ENCODE assay signal across 24 cellular contexts in genomic region chr10:47252093-47252780, GRCh38. TPM values are rescaled to one million over a fixed set of nuclear protein-coding genes. Genes with fewer than 3 reads are reported as not detected.
DNase-seq lines count a peak whose midpoint lies in the region; ATAC-seq and TF ChIP-seq lines count a peak whose summit lies in the region.
"Had no signal": no experiment of that assay in that cellular context is flagged by ENCODE, and none has a peak within 500 bp of the region (broad histone marks: within the 10 kb centered on the region; RNA-seq: fewer than 3 reads in every experiment).

No MANE protein-coding gene starts in this region.

- DNase-seq in Right ventricle myocardium superior = peak; percentile 42
- no peak for DNase-seq in heart right ventricle
- no peak for DNase-seq in T-helper 17 cell
- no peak for DNase-seq in mesenchymal stem cell
- DNase-seq in vagina (ENCODE audit: extremely low spot score in 2 of 2) = peak; percentile 65 to 79
- DNase-seq in GM10266 (ENCODE audit: extremely low spot score) = no peak
- no peak for DNase-seq in DMS153 treated with DMSO at 0.1 percent for 48 hours (lab: John Stamatoyannopoulos, UW; ENCODE audit: unreplicated experiment)
- DNase-seq: C1 segment of cervical spinal cord; CD4-positive, alpha-beta memory T cell; COR-L47; GM23248; H7; KG1; MG63; NCI-H1105 treated with DMSO at 0.1 percent for 48 hours; NCI-H146; NCI-H1930; NCI-H2107; NCI-H446; NCI-H524 treated with DMSO at 0.1 percent for 48 hours; NCI-H82; NK-92 treated with Interleukin-12 subunit alpha and Interleukin-12 subunit beta, amount 100 ng/mL, for 24 hours; PC-3 had no signal

- H3K4me3 ChIP-seq in heart right ventricle = no peak overlapping the region
- no peak overlapping the region for H3K4me3 ChIP-seq in mesenchymal stem cell (ENCODE audit: insufficient read depth in 1 of 2, low read depth in 1 of 2, low read length in 2 of 2)
- H3K4me3 ChIP-seq in vagina = no peak overlapping the region
- H3K4me3 ChIP-seq: GM12878, GM23248, MG63 had no signal

- peak overlapping the region; percentile 11 for H2AK5ac ChIP-seq in mesenchymal stem cell (ENCODE audit: low read length, severe bottlenecking)

- H3K36me3 ChIP-seq in heart right ventricle = no peaks in the 10 kb centered on the region
- no peaks in the 10 kb centered on the region for H3K36me3 ChIP-seq in mesenchymal stem cell (ENCODE audit: control insufficient read depth in 1 of 2, insufficient read depth in 2 of 2, low read depth in 1 of 2, low read length in 2 of 2)
- H3K36me3 ChIP-seq in vagina = no peaks in the 10 kb centered on the region
- H3K36me3 ChIP-seq: MG63 had no signal

- H3K27ac ChIP-seq in heart right ventricle (no peak overlapping the region), mesenchymal stem cell (ENCODE audit: low read length, poor library complexity, severe bottlenecking) (no peak overlapping the region), vagina (no peak overlapping the region)
- H3K27ac ChIP-seq: GM23248 had no signal

- H2BK12ac ChIP-seq in mesenchymal stem cell (ENCODE audit: low read length in 2 of 2) = no peak overlapping the region

- H3K9me3 ChIP-seq in heart right ventricle = no peaks in the 10 kb centered on the region
- no peaks in the 10 kb centered on the region for H3K9me3 ChIP-seq in T-helper 17 cell (ENCODE audit: control insufficient read depth, low read length, poor library complexity, severe bottlenecking)
- H3K9me3 ChIP-seq in mesenchymal stem cell (ENCODE audit: control insufficient read depth, low read length) = no peaks in the 10 kb centered on the region
- no peaks in the 10 kb centered on the region for H3K9me3 ChIP-seq in vagina

- no peaks in the 10 kb centered on the region for H3K79me1 ChIP-seq in mesenchymal stem cell (replicated peaks; ENCODE audit: low read length, poor library complexity, severe bottlenecking)

- peak; percentile 47 for ATAC-seq in Right ventricle myocardium superior (ENCODE audit: poor library complexity)
- no peak for ATAC-seq in heart right ventricle
- no peak for ATAC-seq in T-helper 17 cell
- ATAC-seq: GM12878, PC-3 had no signal

- WGBS in heart right ventricle, 2 donors = 71 to 72% methylated on average over 7 of the region's 7 CpGs
- WGBS in mesenchymal stem cell = 58% methylated on average over 7 of the region's 7 CpGs

- H4K91ac ChIP-seq in mesenchymal stem cell (ENCODE audit: low read length) = no peak overlapping the region

- intact Hi-C loops in Right ventricle myocardium superior (cut with DNase I) = no loop called here
- intact Hi-C loops in heart right ventricle (cut with DNase I) = no loop called here
- intact Hi-C loops in vagina (cut with DNase I) = no loop called here

- TF ChIP-seq POLR2A in vagina (IDR thresholded peaks at IDR 0.05) = no peak

- H3K4me3 Mint-ChIP-seq in T-helper 17 cell = no peak overlapping the region
- H3K4me3 Mint-ChIP-seq: CD4-positive, alpha-beta memory T cell had no signal

- no peak overlapping the region for H2BK5ac ChIP-seq in mesenchymal stem cell (ENCODE audit: low read depth, low read length, poor library complexity, severe bottlenecking)

- H2BK15ac ChIP-seq in mesenchymal stem cell (ENCODE audit: low read depth, poor library complexity, severe bottlenecking) = no peak overlapping the region

- no peak overlapping the region for H3K14ac ChIP-seq in mesenchymal stem cell (ENCODE audit: low read length in 2 of 2)

- TF ChIP-seq CTCF in heart right ventricle (IDR thresholded peaks at IDR 0.05) (no peak), vagina (IDR thresholded peaks at IDR 0.05) (no peak), GM10266 (IDR thresholded peaks at IDR 0.05; ENCODE audit: control insufficient read depth, insufficient read depth, low read depth, missing control alignments) (no peak)

- H3K4me1 ChIP-seq in heart right ventricle (peaks cover 2 to 37% (median 6%) of the 10 kb centered on the region in 9 donors), mesenchymal stem cell (ENCODE audit: control insufficient read depth, insufficient read depth, low read depth, low read length) (peaks cover 17% of the 10 kb centered on the region), vagina (no peaks in the 10 kb centered on the region)

- no peaks in the 10 kb centered on the region for H3K27me3 Mint-ChIP-seq in T-helper 17 cell
- H3K27me3 Mint-ChIP-seq: CD4-positive, alpha-beta memory T cell had no signal

- H3K4me1 Mint-ChIP-seq in T-helper 17 cell = peaks cover 11% of the 10 kb centered on the region

- H3K27ac Mint-ChIP-seq in T-helper 17 cell = peak overlapping the region; percentile 45

- H3K9ac ChIP-seq in mesenchymal stem cell (ENCODE audit: low read length) = no peak overlapping the region
- H3K9ac ChIP-seq: GM23248 had no signal

- H3K36me3 Mint-ChIP-seq in T-helper 17 cell (ENCODE audit: low read depth) = no peaks in the 10 kb centered on the region
- H3K36me3 Mint-ChIP-seq: CD4-positive, alpha-beta memory T cell had no signal

- no peak overlapping the region for H4K8ac ChIP-seq in mesenchymal stem cell (ENCODE audit: low read length)

- no peak overlapping the region for H2AFZ ChIP-seq in mesenchymal stem cell (ENCODE audit: low read depth, low read length)
- H2AFZ ChIP-seq: GM23248 had no signal

- no peak overlapping the region for H3K23ac ChIP-seq in mesenchymal stem cell (ENCODE audit: low read length in 2 of 2)

- H3K18ac ChIP-seq in mesenchymal stem cell (ENCODE audit: low read depth in 1 of 2, low read length in 2 of 2) = no peak overlapping the region

- no peak overlapping the region for H3K4me2 ChIP-seq in mesenchymal stem cell (ENCODE audit: low read length, poor library complexity, severe bottlenecking)

- H3K4ac ChIP-seq in mesenchymal stem cell (ENCODE audit: low read depth in 1 of 2, low read length in 2 of 2) = no peak overlapping the region

- H2BK120ac ChIP-seq in mesenchymal stem cell (ENCODE audit: low read depth, low read length) = no peak overlapping the region

- H3K27me3 ChIP-seq in heart right ventricle = peaks cover 0 to 22% (median 0%) of the 10 kb centered on the region in 7 donors
- peaks cover 11 to 21% of the 10 kb centered on the region in 2 experiments for H3K27me3 ChIP-seq in mesenchymal stem cell (ENCODE audit: control insufficient read depth in 1 of 2, insufficient read depth in 1 of 2, low read length in 2 of 2)
- no peaks in the 10 kb centered on the region for H3K27me3 ChIP-seq in vagina

RNA-seq across cellular contexts. Expression of gene GDF10, which starts 47.8 kb away (rescaled TPM):
- 0.11 TPM for total RNA-seq in Right ventricle myocardium superior
- total RNA-seq in heart right ventricle = 1 to 10 TPM in 2 of 10 donors, under 1 TPM in 8; 0.10 to 1.6 (median 0.36) TPM
- under 1 TPM; 0.37 to 0.52 TPM for polyA plus RNA-seq in heart right ventricle
- total RNA-seq in T-helper 17 cell = under 1 TPM in 1 of 2 donors, not detected in 1; 0.17 TPM
- not detected for polyA plus RNA-seq in mesenchymal stem cell (2013, experiment 1 of 2)
- not detected for polyA plus RNA-seq in mesenchymal stem cell (2013, experiment 2 of 2)
- 1.7 TPM for total RNA-seq in vagina
- total RNA-seq: GM12878, H7, PC-3 had no signal
- polyA plus RNA-seq: GM12878 had no signal

Comparison
In these comparisons a context has a peak if more than half of its experiments do, and no peak if none do; other contexts are left out.
1. DNase-seq: peak in Right ventricle myocardium superior (single experiment) and vagina (2 of 2); none in heart right ventricle (0 of 2), T-helper 17 cell (0 of 3), mesenchymal stem cell (single experiment), GM10266 (single experiment) and DMS153 treated with DMSO at 0.1 percent for 48 hours (single experiment).